ENCODE assay signal across 7 cellular contexts in the genomic region with DNA sequence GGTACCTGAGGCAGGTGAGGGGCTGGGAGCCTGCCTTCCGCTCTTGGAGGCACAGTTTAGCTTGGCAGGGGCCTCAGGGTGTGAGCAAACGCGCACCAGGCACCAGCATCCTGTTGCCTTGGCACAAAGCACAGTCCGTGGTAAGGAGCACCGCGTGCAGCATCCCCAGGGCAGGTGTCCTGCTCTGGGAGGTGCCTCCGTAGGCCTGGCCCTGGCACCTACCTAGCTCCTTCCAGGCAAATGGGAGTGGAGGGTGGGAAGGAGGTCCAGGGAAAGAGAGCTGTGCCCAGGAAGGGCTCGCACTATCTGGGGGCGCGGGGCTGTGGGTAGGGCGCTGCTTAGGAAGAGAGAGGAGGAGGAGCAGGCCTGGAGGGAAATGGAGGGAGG. TPM values are rescaled to one million over a fixed set of nuclear protein-coding genes. Genes with fewer than 3 reads are reported as not detected.
DNase-seq lines count a peak whose midpoint lies in the region; ATAC-seq and TF ChIP-seq lines count a peak whose summit lies in the region.

No MANE protein-coding gene starts in this region.

- no peak overlapping the region for H4K12ac ChIP-seq in trophoblast cell (ENCODE audit: low read depth, low read length)

- H3K4me3 ChIP-seq in DND-41 (ENCODE audit: low read depth in 1 of 2, low read length in 2 of 2) (peak overlapping the region in 1 of 2 experiments; percentile 47; a peak in 2 of 4 replicates), Karpas-422 (ENCODE audit: low read length) (no peak overlapping the region), coronary artery (peak overlapping the region; percentile 87), trophoblast cell (ENCODE audit: low read depth, low read length) (no peak overlapping the region), gastroesophageal sphincter (peak overlapping the region in 1 of 2 donors; percentile 19)

- H3K4me2 ChIP-seq in DND-41 (ENCODE audit: insufficient read depth, low read length) (peak overlapping the region; percentile 95), Karpas-422 (ENCODE audit: low read depth, low read length, poor library complexity, severe bottlenecking) (peak overlapping the region; percentile 23), trophoblast cell (ENCODE audit: low read length) (peak overlapping the region; percentile 54)

- DNase-seq in DND-41 (peak; percentile 67), Karpas-422 (no peak), coronary artery (ENCODE audit: low spot score) (no peak), trophoblast cell (no peak), GM20000 (ENCODE audit: low spot score) (no peak), NCI-H510A treated with DMSO at 0.1 percent for 48 hours (lab: John Stamatoyannopoulos, UW) (no peak)

- ATAC-seq in DND-41 (ENCODE audit: insufficient read depth, low read depth) = peak; percentile 10
- ATAC-seq in gastroesophageal sphincter = no peak

- no peak overlapping the region for H3K4ac ChIP-seq in trophoblast cell (ENCODE audit: low read depth, low read length)

- WGBS in trophoblast cell (ENCODE audit: extremely low coverage, insufficient coverage, insufficient read length) = no CpG with 5 or more reads among the region's 11 CpGs
- WGBS in gastroesophageal sphincter (ENCODE audit: low coverage in 1 of 2), 2 donors = no CpG with 5 or more reads among the region's 11 CpGs

- H3K79me1 ChIP-seq in trophoblast cell (ENCODE audit: low read length) = peaks cover 26% of the 10 kb centered on the region

- no peak for TF ChIP-seq POLR2A in gastroesophageal sphincter (IDR thresholded peaks at IDR 0.05)

- no peaks in the 10 kb centered on the region for H3K27me3 ChIP-seq in DND-41 (ENCODE audit: insufficient read depth, low read length, poor library complexity)
- H3K27me3 ChIP-seq in Karpas-422 (ENCODE audit: low read length) = 0 out of 2 replicates have a peak, but pooled peaks cover 3% of the 10 kb centered on the region
- no peaks in the 10 kb centered on the region for H3K27me3 ChIP-seq in trophoblast cell (ENCODE audit: insufficient read depth, low read length)
- no peaks in the 10 kb centered on the region for H3K27me3 ChIP-seq in gastroesophageal sphincter

- TF ChIP-seq CTCF in DND-41 (IDR thresholded peaks at IDR 0.05; ENCODE audit: borderline replicate concordance, extremely low read depth, low read length, poor library complexity, severe bottlenecking) (no peak), coronary artery (IDR thresholded peaks at IDR 0.05) (no peak), GM20000 (IDR thresholded peaks at IDR 0.05; ENCODE audit: extremely low read depth, missing control alignments) (no peak), gastroesophageal sphincter (IDR thresholded peaks at IDR 0.05) (no peak)

- H2AK5ac ChIP-seq in trophoblast cell (ENCODE audit: low read length) = peak overlapping the region; percentile 5

- H4K91ac ChIP-seq in trophoblast cell (ENCODE audit: low read depth, low read length) = no peak overlapping the region

- H3K9me2 ChIP-seq in Karpas-422 (replicated peaks; ENCODE audit: insufficient read depth, low read length) = no peaks in the 10 kb centered on the region

- H3K14ac ChIP-seq in trophoblast cell (ENCODE audit: low read length) = no peak overlapping the region

- H3K36me3 ChIP-seq in DND-41 (ENCODE audit: insufficient read depth, low read length) (peaks cover 16% of the 10 kb centered on the region; the same call in 1 of the 2 replicates), Karpas-422 (ENCODE audit: insufficient read depth, low read length) (no peaks in the 10 kb centered on the region), trophoblast cell (ENCODE audit: control insufficient read depth in 1 of 2, insufficient read depth in 2 of 2, low read length in 2 of 2) (peaks cover 4% of the 10 kb centered on the region in 2 experiments), gastroesophageal sphincter (no peaks in the 10 kb centered on the region)

- no peak overlapping the region for H2BK120ac ChIP-seq in trophoblast cell (ENCODE audit: insufficient read depth, low read length, poor library complexity)

- H3K79me2 ChIP-seq in DND-41 (ENCODE audit: insufficient read depth, low read length) = peaks cover 71% of the 10 kb centered on the region
- no peaks in the 10 kb centered on the region for H3K79me2 ChIP-seq in Karpas-422 (ENCODE audit: low read length)
- peaks cover 5% of the 10 kb centered on the region for H3K79me2 ChIP-seq in trophoblast cell (ENCODE audit: control insufficient read depth, insufficient read depth, low read length, poor library complexity)

- H4K20me1 ChIP-seq in DND-41 (ENCODE audit: insufficient read depth, low read length) (peaks cover 69% of the 10 kb centered on the region), Karpas-422 (ENCODE audit: insufficient read depth, low read depth, low read length) (peaks cover 13% of the 10 kb centered on the region; the same call in 1 of the 2 replicates)

- no peak for TF ChIP-seq EP300 in gastroesophageal sphincter (IDR thresholded peaks at IDR 0.05)

- no peak overlapping the region for H4K8ac ChIP-seq in trophoblast cell (ENCODE audit: low read depth, low read length)

- H3K18ac ChIP-seq in trophoblast cell (ENCODE audit: low read length) = peak overlapping the region; percentile 42

- peaks cover 86% of the 10 kb centered on the region for H3K4me1 ChIP-seq in DND-41 (ENCODE audit: insufficient read depth, low read length)
- H3K4me1 ChIP-seq in Karpas-422 (ENCODE audit: low read length) = peaks cover 41% of the 10 kb centered on the region
- peaks cover 42 to 51% of the 10 kb centered on the region in 2 experiments for H3K4me1 ChIP-seq in trophoblast cell (ENCODE audit: control insufficient read depth in 1 of 2, insufficient read depth in 2 of 2, low read length in 2 of 2)
- peaks cover 0 to 86% (median 46%) of the 10 kb centered on the region in 3 donors for H3K4me1 ChIP-seq in gastroesophageal sphincter

- H2BK5ac ChIP-seq in trophoblast cell (ENCODE audit: low read depth, low read length, poor library complexity) = no peak overlapping the region

- H2AFZ ChIP-seq in DND-41 (ENCODE audit: low read depth, low read length) = peak overlapping the region; percentile 63
- no peak overlapping the region for H2AFZ ChIP-seq in Karpas-422 (ENCODE audit: low read length)
- H2AFZ ChIP-seq in trophoblast cell (ENCODE audit: insufficient read depth, low read length, poor library complexity) = no peak overlapping the region

- no peak overlapping the region for H3K23ac ChIP-seq in trophoblast cell (ENCODE audit: low read length)

- H3K9ac ChIP-seq in DND-41 (ENCODE audit: low read depth, low read length) (peak overlapping the region; percentile 90), Karpas-422 (ENCODE audit: low read length) (no peak overlapping the region), trophoblast cell (ENCODE audit: low read length) (no peak overlapping the region)

- H3K9me3 ChIP-seq in DND-41 (ENCODE audit: insufficient read depth, low read length, severe bottlenecking) = no peaks in the 10 kb centered on the region
- H3K9me3 ChIP-seq in Karpas-422 (ENCODE audit: low read length) = no peaks in the 10 kb centered on the region
- H3K9me3 ChIP-seq in trophoblast cell (ENCODE audit: insufficient read depth, low read depth, low read length) = no peaks in the 10 kb centered on the region
- no peaks in the 10 kb centered on the region for H3K9me3 ChIP-seq in gastroesophageal sphincter

- H2BK12ac ChIP-seq in trophoblast cell (ENCODE audit: low read length) = no peak overlapping the region

- H3K27ac ChIP-seq in DND-41 (ENCODE audit: low read length) = peak overlapping the region; percentile 77
- no peak overlapping the region for H3K27ac ChIP-seq in Karpas-422 (ENCODE audit: low read length)
- no peak overlapping the region for H3K27ac ChIP-seq in coronary artery
- no peak overlapping the region for H3K27ac ChIP-seq in trophoblast cell (ENCODE audit: low read depth, low read length)
- H3K27ac ChIP-seq in gastroesophageal sphincter = peak overlapping the region in 1 of 4 donors; percentile 92

RNA-seq across cellular contexts. Expression of gene GSE1, which starts 3.1 kb away (rescaled TPM):
- total RNA-seq in Karpas-422 (2014; rRNA removed; shearing (Covaris generic); ENCODE audit: low replicate concordance) = 1.9 and 6.0 TPM in 2 replicates
- 175 and 188 TPM in 2 replicates for polyA plus RNA-seq in trophoblast cell (2013)
- total RNA-seq in gastroesophageal sphincter = 10 to 100 TPM; 23.4 to 65.5 (median 52.5) TPM

Comparison
In these comparisons a context has a peak if more than half of its experiments do, and no peak if none do; other contexts are left out.
1. H3K4me2 ChIP-seq: peak in every context shown above with its lines; median percentile 95 in DND-41; 54 in trophoblast cell; 23 in Karpas-422.